In the genomic region with DNA sequence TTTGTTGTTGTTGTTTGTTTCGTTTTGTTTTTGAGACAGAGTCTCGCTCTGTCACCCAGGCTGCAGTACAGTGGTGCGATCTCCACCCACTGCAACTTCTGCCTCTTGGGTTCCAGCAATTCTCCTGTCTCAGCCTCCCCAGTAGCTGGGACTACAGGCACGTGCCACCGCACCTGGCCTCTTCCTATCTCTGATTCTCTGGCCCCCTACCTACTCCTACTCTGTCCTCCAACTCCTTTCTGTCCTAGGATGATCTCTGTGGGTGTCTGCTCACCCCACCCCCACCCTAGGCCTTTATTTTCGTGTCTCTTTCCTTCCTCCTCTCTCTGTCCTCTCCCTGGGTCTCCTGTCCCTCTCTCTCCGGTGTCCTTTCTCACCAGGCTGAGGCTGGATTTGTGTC, we compare ENCODE assay signal across 1 cellular context.
TF ChIP-seq lines count a peak whose summit lies in the region.

No MANE protein-coding gene starts in this region.

TF ChIP-seq in WTC11, 78 proteins besides CTCF, POLR2A, EP300 and RAD21 (continued from another document):
- TF ChIP-seq, protein P1, sequence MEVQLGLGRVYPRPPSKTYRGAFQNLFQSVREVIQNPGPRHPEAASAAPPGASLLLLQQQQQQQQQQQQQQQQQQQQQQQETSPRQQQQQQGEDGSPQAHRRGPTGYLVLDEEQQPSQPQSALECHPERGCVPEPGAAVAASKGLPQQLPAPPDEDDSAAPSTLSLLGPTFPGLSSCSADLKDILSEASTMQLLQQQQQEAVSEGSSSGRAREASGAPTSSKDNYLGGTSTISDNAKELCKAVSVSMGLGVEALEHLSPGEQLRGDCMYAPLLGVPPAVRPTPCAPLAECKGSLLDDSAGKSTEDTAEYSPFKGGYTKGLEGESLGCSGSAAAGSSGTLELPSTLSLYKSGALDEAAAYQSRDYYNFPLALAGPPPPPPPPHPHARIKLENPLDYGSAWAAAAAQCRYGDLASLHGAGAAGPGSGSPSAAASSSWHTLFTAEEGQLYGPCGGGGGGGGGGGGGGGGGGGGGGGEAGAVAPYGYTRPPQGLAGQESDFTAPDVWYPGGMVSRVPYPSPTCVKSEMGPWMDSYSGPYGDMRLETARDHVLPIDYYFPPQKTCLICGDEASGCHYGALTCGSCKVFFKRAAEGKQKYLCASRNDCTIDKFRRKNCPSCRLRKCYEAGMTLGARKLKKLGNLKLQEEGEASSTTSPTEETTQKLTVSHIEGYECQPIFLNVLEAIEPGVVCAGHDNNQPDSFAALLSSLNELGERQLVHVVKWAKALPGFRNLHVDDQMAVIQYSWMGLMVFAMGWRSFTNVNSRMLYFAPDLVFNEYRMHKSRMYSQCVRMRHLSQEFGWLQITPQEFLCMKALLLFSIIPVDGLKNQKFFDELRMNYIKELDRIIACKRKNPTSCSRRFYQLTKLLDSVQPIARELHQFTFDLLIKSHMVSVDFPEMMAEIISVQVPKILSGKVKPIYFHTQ (CRISPR knock-in tag; IDR thresholded peaks at IDR 0.05): no peak
- TF ChIP-seq SMAD4 (CRISPR knock-in tag; IDR thresholded peaks at IDR 0.05): no peak
- TF ChIP-seq NFATC4 (CRISPR knock-in tag; IDR thresholded peaks at IDR 0.05): no peak
- no peak for TF ChIP-seq CREB1 (CRISPR knock-in tag; IDR thresholded peaks at IDR 0.05)
- no peak for TF ChIP-seq ZNF396 (CRISPR knock-in tag; IDR thresholded peaks at IDR 0.05; ENCODE audit: borderline replicate concordance)
- TF ChIP-seq NR1H2 (CRISPR knock-in tag; IDR thresholded peaks at IDR 0.05): no peak
- TF ChIP-seq, protein P2, sequence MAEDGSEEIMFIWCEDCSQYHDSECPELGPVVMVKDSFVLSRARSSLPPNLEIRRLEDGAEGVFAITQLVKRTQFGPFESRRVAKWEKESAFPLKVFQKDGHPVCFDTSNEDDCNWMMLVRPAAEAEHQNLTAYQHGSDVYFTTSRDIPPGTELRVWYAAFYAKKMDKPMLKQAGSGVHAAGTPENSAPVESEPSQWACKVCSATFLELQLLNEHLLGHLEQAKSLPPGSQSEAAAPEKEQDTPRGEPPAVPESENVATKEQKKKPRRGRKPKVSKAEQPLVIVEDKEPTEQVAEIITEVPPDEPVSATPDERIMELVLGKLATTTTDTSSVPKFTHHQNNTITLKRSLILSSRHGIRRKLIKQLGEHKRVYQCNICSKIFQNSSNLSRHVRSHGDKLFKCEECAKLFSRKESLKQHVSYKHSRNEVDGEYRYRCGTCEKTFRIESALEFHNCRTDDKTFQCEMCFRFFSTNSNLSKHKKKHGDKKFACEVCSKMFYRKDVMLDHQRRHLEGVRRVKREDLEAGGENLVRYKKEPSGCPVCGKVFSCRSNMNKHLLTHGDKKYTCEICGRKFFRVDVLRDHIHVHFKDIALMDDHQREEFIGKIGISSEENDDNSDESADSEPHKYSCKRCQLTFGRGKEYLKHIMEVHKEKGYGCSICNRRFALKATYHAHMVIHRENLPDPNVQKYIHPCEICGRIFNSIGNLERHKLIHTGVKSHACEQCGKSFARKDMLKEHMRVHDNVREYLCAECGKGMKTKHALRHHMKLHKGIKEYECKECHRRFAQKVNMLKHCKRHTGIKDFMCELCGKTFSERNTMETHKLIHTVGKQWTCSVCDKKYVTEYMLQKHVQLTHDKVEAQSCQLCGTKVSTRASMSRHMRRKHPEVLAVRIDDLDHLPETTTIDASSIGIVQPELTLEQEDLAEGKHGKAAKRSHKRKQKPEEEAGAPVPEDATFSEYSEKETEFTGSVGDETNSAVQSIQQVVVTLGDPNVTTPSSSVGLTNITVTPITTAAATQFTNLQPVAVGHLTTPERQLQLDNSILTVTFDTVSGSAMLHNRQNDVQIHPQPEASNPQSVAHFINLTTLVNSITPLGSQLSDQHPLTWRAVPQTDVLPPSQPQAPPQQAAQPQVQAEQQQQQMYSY (CRISPR knock-in tag; IDR thresholded peaks at IDR 0.05): no peak
